ENCODE assay signal across 10 cellular contexts in genomic region chr18:23627325-23627724, GRCh38. TPM values are rescaled to one million over a fixed set of nuclear protein-coding genes. Genes with fewer than 3 reads are reported as not detected.
DNase-seq lines count a peak whose midpoint lies in the region; ATAC-seq, FAIRE-seq and TF ChIP-seq lines count a peak whose summit lies in the region.
"Had no signal": no experiment of that assay in that cellular context is flagged by ENCODE, and none has a peak within 500 bp of the region (broad histone marks: within the 10 kb centered on the region; RNA-seq: fewer than 3 reads in every experiment).

No MANE protein-coding gene starts in this region.

- H3K27me3 ChIP-seq in duodenal mucosa (ENCODE audit: control insufficient read depth in 1 of 2, insufficient read depth in 2 of 2, low read length in 2 of 2) (no peaks in the 10 kb centered on the region), pancreas (no peaks in the 10 kb centered on the region)
- H3K27me3 ChIP-seq: Peyer's patch had no signal

- no peak overlapping the region for H3K4me3 ChIP-seq in duodenal mucosa (ENCODE audit: low read depth in 1 of 2, low read length in 2 of 2)
- no peak overlapping the region for H3K4me3 ChIP-seq in pancreas
- H3K4me3 ChIP-seq: Peyer's patch had no signal

- no peak for FAIRE-seq in pancreas (lab: Jason Lieb, UNC)

- H3K4me1 ChIP-seq in duodenal mucosa (ENCODE audit: control insufficient read depth in 1 of 2, insufficient read depth in 2 of 2, low read length in 2 of 2) = peaks cover 17 to 22% of the 10 kb centered on the region in 2 donors
- peaks cover 0 to 8% (median 0%) of the 10 kb centered on the region in 3 donors for H3K4me1 ChIP-seq in pancreas

- H3K27ac ChIP-seq in duodenal mucosa (ENCODE audit: low read depth, low read length) (peak overlapping the region; percentile 10), pancreas (peak overlapping the region in 1 of 4 donors; percentile 28)

- WGBS in pancreas, 2 donors = 27 to 31% methylated on average over 3 of the region's 3 CpGs

- peak; percentile 75 to 88 (median 80) for ATAC-seq in pancreas
- no peak for ATAC-seq in sciatic nerve
- ATAC-seq: effector memory CD8-positive, alpha-beta T cell had no signal

- H3K36me3 ChIP-seq in duodenal mucosa (ENCODE audit: control insufficient read depth in 1 of 2, insufficient read depth in 2 of 2, low read length in 2 of 2) = no peaks in the 10 kb centered on the region
- H3K36me3 ChIP-seq in pancreas = no peaks in the 10 kb centered on the region
- H3K36me3 ChIP-seq: Peyer's patch had no signal

- no peak for TF ChIP-seq CTCF in pancreas (IDR thresholded peaks at IDR 0.05)

- intact Hi-C loops in pancreas (cut with DNase I) = loop anchor here in 1 of 3 donors (10.0 kb wide), 1 partner anchor 67 kb away; no protein-coding TSS in a partner anchor
- intact Hi-C loops in sciatic nerve (cut with DNase I) = no loop called here

- H3K9me3 ChIP-seq in duodenal mucosa (ENCODE audit: control insufficient read depth in 1 of 2, low read length in 2 of 2) (no peaks in the 10 kb centered on the region), pancreas (no peaks in the 10 kb centered on the region)
- H3K9me3 ChIP-seq: Peyer's patch had no signal

- DNase-seq in DMS79 (lab: John Stamatoyannopoulos, UW) (peak; percentile 67), NCI-H226 (peak; percentile 84), pancreas (peak in 1 of 6 donors; percentile 27), sciatic nerve (ENCODE audit: low spot score) (no peak), D341Med (ENCODE audit: low spot score) (no peak), T-helper 2 cell (no peak), NCI-H510A treated with DMSO at 0.1 percent for 48 hours (lab: John Stamatoyannopoulos, UW) (no peak)
- DNase-seq: effector memory CD8-positive, alpha-beta T cell had no signal

- H3K9ac ChIP-seq in duodenal mucosa (ENCODE audit: low read depth in 1 of 2, low read length in 2 of 2) = no peak overlapping the region

RNA-seq across cellular contexts. Expression of gene ANKRD29, which starts 35.4 kb away (rescaled TPM):
- total RNA-seq in pancreas (1 to 10 TPM in 1 of 6 donors, under 1 TPM in 5; 0.24 to 2.0 (median 0.49) TPM), sciatic nerve (21.5 TPM)
- polyA plus RNA-seq in pancreas = 1 to 10 TPM; 1.7 to 2.0 TPM

RNA-seq across cellular contexts. Expression of gene NPC1, which starts 41.0 kb away (rescaled TPM):
- 10 to 100 TPM; 10.1 to 25.6 (median 11.5) TPM for total RNA-seq in pancreas
- polyA plus RNA-seq in pancreas = 10 to 100 TPM in 1 of 2 donors, 1 to 10 TPM in 1; 6.2 to 10.6 TPM
- 77.3 TPM for total RNA-seq in sciatic nerve

Comparison
In these comparisons a context has a peak if more than half of its experiments do, and no peak if none do; other contexts are left out.
1. DNase-seq: peak in DMS79 (single experiment) and NCI-H226 (single experiment); none in sciatic nerve (single experiment), D341Med (single experiment), T-helper 2 cell (0 of 5) and NCI-H510A treated with DMSO at 0.1 percent for 48 hours (single experiment).